ENCODE assay signal across 15 cellular contexts in the genomic region with DNA sequence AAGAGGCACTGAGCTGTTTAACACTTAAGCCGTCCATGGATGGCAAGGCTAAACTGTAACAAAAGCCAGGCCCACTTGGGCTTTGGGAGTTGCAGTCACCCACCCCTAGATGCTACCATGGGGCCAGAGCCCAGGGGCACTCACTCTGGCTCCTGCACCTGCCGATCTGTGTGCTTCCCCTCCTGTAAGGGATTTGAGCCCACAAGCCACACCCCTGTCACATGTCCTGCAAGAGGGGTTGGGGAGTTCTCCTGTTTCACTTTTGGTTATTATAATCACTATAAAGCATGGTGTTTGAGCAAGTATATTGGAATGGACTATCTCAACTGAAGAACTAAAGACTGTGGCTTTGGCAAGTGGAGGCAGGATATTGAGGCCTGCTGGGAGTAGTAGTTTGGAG. TPM values are rescaled to one million over a fixed set of nuclear protein-coding genes. Genes with fewer than 3 reads are reported as not detected.
DNase-seq lines count a peak whose midpoint lies in the region; ATAC-seq lines count a peak whose summit lies in the region.
"Had no signal": no experiment of that assay in that cellular context is flagged by ENCODE, and none has a peak within 500 bp of the region (broad histone marks: within the 10 kb centered on the region; RNA-seq: fewer than 3 reads in every experiment).

No MANE protein-coding gene starts in this region.

- ATAC-seq in GM18502 (IDR thresholded peaks at IDR 0.05; ENCODE audit: poor library complexity, unreplicated experiment) = peak; percentile 70
- ATAC-seq in GM19468 (IDR thresholded peaks at IDR 0.05; ENCODE audit: extremely low read depth, unreplicated experiment) = peak; percentile 70
- peak; percentile 57 for ATAC-seq in HG02885 (IDR thresholded peaks at IDR 0.05; ENCODE audit: poor library complexity, unreplicated experiment)
- no peak for ATAC-seq in HG03045 (IDR thresholded peaks at IDR 0.05; ENCODE audit: unreplicated experiment)
- no peak for ATAC-seq in activated T-helper 17 cell treated with anti-CD3 and anti-CD28 coated beads, Interleukin-2, amount 50 U/mL, for 72 hours (replicated peaks)

- no peaks in the 10 kb centered on the region for H3K4me1 Mint-ChIP-seq in activated T-helper 17 cell treated with anti-CD3 and anti-CD28 coated beads, Interleukin-2, amount 50 U/mL, for 72 hours

- no peaks in the 10 kb centered on the region for H3K9me3 Mint-ChIP-seq in activated T-helper 17 cell treated with anti-CD3 and anti-CD28 coated beads, Interleukin-2, amount 50 U/mL, for 72 hours

- DNase-seq in NCI-H2107 treated with DMSO at 0.1 percent for 48 hours (lab: John Stamatoyannopoulos, UW; ENCODE audit: unreplicated experiment) (peak; percentile 6), NCI-H2029 (lab: John Stamatoyannopoulos, UW) (no peak), COLO668 (lab: John Stamatoyannopoulos, UW; ENCODE audit: unreplicated experiment) (no peak)
- DNase-seq: activated CD4-positive, alpha-beta T cell treated with anti-CD3 and anti-CD28 coated beads for 1 hour; activated gamma-delta T cell; GF-D8; SK-N-SH had no signal

- H3K27ac Mint-ChIP-seq in activated T-helper 17 cell treated with anti-CD3 and anti-CD28 coated beads, Interleukin-2, amount 50 U/mL, for 72 hours = no peak overlapping the region

- no peaks in the 10 kb centered on the region for H3K36me3 Mint-ChIP-seq in activated T-helper 17 cell treated with anti-CD3 and anti-CD28 coated beads, Interleukin-2, amount 50 U/mL, for 72 hours (ENCODE audit: low read depth)

- peaks cover 7% of the 10 kb centered on the region for H3K27me3 Mint-ChIP-seq in activated T-helper 17 cell treated with anti-CD3 and anti-CD28 coated beads, Interleukin-2, amount 50 U/mL, for 72 hours

- no peak overlapping the region for H3K4me3 Mint-ChIP-seq in activated T-helper 17 cell treated with anti-CD3 and anti-CD28 coated beads, Interleukin-2, amount 50 U/mL, for 72 hours

RNA-seq across cellular contexts. Expression of a gene that starts 14.0 kb away (rescaled TPM):
- not detected for total RNA-seq in activated T-helper 17 cell treated with anti-CD3 and anti-CD28 coated beads, Interleukin-2, amount 50 U/mL, for 72 hours
- total RNA-seq: cardiac muscle cell, lung, MCF 10A had no signal

Comparison
In these comparisons a context has a peak if more than half of its experiments do, and no peak if none do; other contexts are left out.
1. ATAC-seq: peak in GM18502 (single experiment), GM19468 (single experiment) and HG02885 (single experiment); none in HG03045 (single experiment) and activated T-helper 17 cell treated with anti-CD3 and anti-CD28 coated beads, Interleukin-2, amount 50 U/mL, for 72 hours (single experiment).